In genomic region chr9:133614678-133615077, GRCh38 we compare ENCODE assay signal across 22 cellular contexts. TPM values are rescaled to one million over a fixed set of nuclear protein-coding genes. Genes with fewer than 3 reads are reported as not detected.
DNase-seq lines count a peak whose midpoint lies in the region; ATAC-seq and TF ChIP-seq lines count a peak whose summit lies in the region.
"Had no signal": no experiment of that assay in that cellular context is flagged by ENCODE, and none has a peak within 500 bp of the region (broad histone marks: within the 10 kb centered on the region; RNA-seq: fewer than 3 reads in every experiment).

No MANE protein-coding gene starts in this region.

- H3K9me2 ChIP-seq in neural cell (ENCODE audit: insufficient read depth, low read length), result no peaks in the 10 kb centered on the region

- no peak for ATAC-seq in Right ventricle myocardium inferior

- no peak overlapping the region for H4K5ac ChIP-seq in mesendoderm (ENCODE audit: low read length)

- H2AK5ac ChIP-seq in mesendoderm (ENCODE audit: low read length), result no peak overlapping the region

- H3K9ac ChIP-seq in neural cell (ENCODE audit: low read length), result peak overlapping the region; percentile 2
- no peak overlapping the region for H3K9ac ChIP-seq in mesendoderm (ENCODE audit: low read length)
- H3K9ac ChIP-seq: BLaER1 treated with 17β-estradiol and CSF1 and Interleukin-3, amounts not matched to agents 10 nM and 100 nM had no signal

- H3F3A ChIP-seq in neural cell (ENCODE audit: insufficient read depth, low read length, poor library complexity, severe bottlenecking), result no peaks in the 10 kb centered on the region

- H3K79me2 ChIP-seq in neural cell (replicated peaks; ENCODE audit: insufficient read depth, low read length) (no peaks in the 10 kb centered on the region), osteoblast (ENCODE audit: insufficient read depth, low read length) (no peaks in the 10 kb centered on the region), mesendoderm (ENCODE audit: control insufficient read depth, insufficient read depth, low read length) (no peaks in the 10 kb centered on the region)

- TF ChIP-seq CTCF in left ventricle myocardium inferior (IDR thresholded peaks at IDR 0.05; ENCODE audit: borderline replicate concordance), result no peak
- TF ChIP-seq CTCF in neural cell (IDR thresholded peaks at IDR 0.05; ENCODE audit: poor library complexity, severe bottlenecking), result no peak
- no peak for TF ChIP-seq CTCF in osteoblast (IDR thresholded peaks at IDR 0.05; ENCODE audit: extremely low read depth, low read depth, low read length)

- no peak overlapping the region for H2BK120ac ChIP-seq in mesendoderm (ENCODE audit: low read depth, low read length)

- DNase-seq in Right ventricle myocardium inferior (ENCODE audit: missing footprints) (peak; percentile 2), left ventricle myocardium inferior (no peak), osteoblast (ENCODE audit: insufficient read length, low spot score, missing footprints) (peak; percentile 52), mesendoderm (no peak), NCI-H446 treated with DMSO at 0.1 percent for 48 hours (lab: John Stamatoyannopoulos, UW) (no peak)
- DNase-seq: 8988T; ACHN; AML-193; Calu3; CD4-positive, alpha-beta memory T cell; COR-L47; DMS53; GF-D8; GOT3 had no signal

- H2AFZ ChIP-seq in neural cell (ENCODE audit: low read depth, low read length) (no peak overlapping the region), osteoblast (ENCODE audit: low read length) (no peak overlapping the region)

- H3K18ac ChIP-seq in mesendoderm (ENCODE audit: low read length), result no peak overlapping the region

- H3K4me2 ChIP-seq in neural cell (ENCODE audit: low read length) (no peak overlapping the region), osteoblast (ENCODE audit: insufficient read depth, low read length) (no peak overlapping the region), mesendoderm (ENCODE audit: low read length) (no peak overlapping the region)
- H3K4me2 ChIP-seq: A549; BLaER1 treated with 17β-estradiol and CSF1 and Interleukin-3, amounts not matched to agents 10 nM and 100 nM had no signal

- no peak overlapping the region for H3K23ac ChIP-seq in mesendoderm (ENCODE audit: low read length)

- intact Hi-C loops in Right ventricle myocardium inferior (cut with DNase I), result no loop called here
- intact Hi-C loops in left ventricle myocardium inferior (cut with micrococcal nuclease), result no loop called here

- H3K27ac ChIP-seq in left ventricle myocardium inferior (replicated peaks) (no peak overlapping the region), neural cell (ENCODE audit: low read length) (no peak overlapping the region), osteoblast (ENCODE audit: low read depth, low read length) (no peak overlapping the region), mesendoderm (ENCODE audit: low read depth, low read length) (no peak overlapping the region)
- H3K27ac ChIP-seq: A549; BLaER1 treated with 17β-estradiol and CSF1 and Interleukin-3, amounts not matched to agents 10 nM and 100 nM had no signal

- no peak for TF ChIP-seq EP300 in neural cell (conservative IDR thresholded peaks at IDR 0.05; ENCODE audit: poor library complexity, severe bottlenecking)

- H3K4me1 ChIP-seq in left ventricle myocardium inferior, result no peaks in the 10 kb centered on the region
- H3K4me1 ChIP-seq in osteoblast (ENCODE audit: insufficient read depth, low read length), result no peaks in the 10 kb centered on the region
- no peaks in the 10 kb centered on the region for H3K4me1 ChIP-seq in mesendoderm (ENCODE audit: control insufficient read depth, low read depth, low read length)
- H3K4me1 ChIP-seq: A549, HAP-1 had no signal

- no peak overlapping the region for H3K56ac ChIP-seq in mesendoderm (ENCODE audit: low read length)

- H3K4me3 ChIP-seq in left ventricle myocardium inferior, result no peak overlapping the region
- H3K4me3 ChIP-seq in neural cell (ENCODE audit: low read length), result peak overlapping the region; percentile 21
- H3K4me3 ChIP-seq in osteoblast (ENCODE audit: insufficient read depth, low read length), result no peak overlapping the region
- no peak overlapping the region for H3K4me3 ChIP-seq in mesendoderm (ENCODE audit: low read length)
- H3K4me3 ChIP-seq: A549; BLaER1 treated with 17β-estradiol and CSF1 and Interleukin-3, amounts not matched to agents 10 nM and 100 nM; HAP-1 had no signal

- H4K8ac ChIP-seq in mesendoderm (ENCODE audit: low read depth, low read length), result no peak overlapping the region

- H3K27me3 ChIP-seq in left ventricle myocardium inferior (ENCODE audit: low read depth) (peaks cover 100% of the 10 kb centered on the region), neural cell (ENCODE audit: insufficient read depth, low read depth, low read length) (peaks cover 22% of the 10 kb centered on the region), osteoblast (ENCODE audit: insufficient read depth, low read length) (peaks cover 42% of the 10 kb centered on the region), mesendoderm (ENCODE audit: insufficient read depth, low read length, poor library complexity) (no peaks in the 10 kb centered on the region)
- H3K27me3 ChIP-seq: BE2C had no signal

- no peaks in the 10 kb centered on the region for H3K9me3 ChIP-seq in left ventricle myocardium inferior (replicated peaks)
- H3K9me3 ChIP-seq in neural cell (ENCODE audit: low read length), result no peaks in the 10 kb centered on the region
- H3K9me3 ChIP-seq in osteoblast (ENCODE audit: low read depth, low read length), result no peaks in the 10 kb centered on the region
- H3K9me3 ChIP-seq: A549; BE2C; BLaER1 treated with 17β-estradiol and CSF1 and Interleukin-3, amounts not matched to agents 10 nM and 100 nM; HAP-1 had no signal

- no peak overlapping the region for H2BK15ac ChIP-seq in mesendoderm (replicated peaks; ENCODE audit: low read depth)

- H3K4ac ChIP-seq in mesendoderm (ENCODE audit: low read depth, low read length), result no peak overlapping the region

- no peaks in the 10 kb centered on the region for H4K20me1 ChIP-seq in neural cell (ENCODE audit: insufficient read depth)
- H4K20me1 ChIP-seq in osteoblast (ENCODE audit: insufficient read depth, low read length), result no peaks in the 10 kb centered on the region

- WGBS in mesendoderm (ENCODE audit: extremely low coverage, insufficient coverage, low lambda C conversion rate), result no CpG with 5 or more reads among the region's 5 CpGs

- H3K79me1 ChIP-seq in mesendoderm (ENCODE audit: low read length), result no peaks in the 10 kb centered on the region

- TF ChIP-seq RAD21 in neural cell (conservative IDR thresholded peaks at IDR 0.05), result no peak

- no peaks in the 10 kb centered on the region for H3K36me3 ChIP-seq in left ventricle myocardium inferior
- H3K36me3 ChIP-seq in neural cell (ENCODE audit: insufficient read depth, low read length), result no peaks in the 10 kb centered on the region
- H3K36me3 ChIP-seq in osteoblast (ENCODE audit: insufficient read depth, low read length), result no peaks in the 10 kb centered on the region
- H3K36me3 ChIP-seq in mesendoderm (ENCODE audit: control insufficient read depth, insufficient read depth, low read length), result no peaks in the 10 kb centered on the region
- H3K36me3 ChIP-seq: BE2C; BLaER1 treated with 17β-estradiol and CSF1 and Interleukin-3, amounts not matched to agents 10 nM and 100 nM; HAP-1 had no signal

- no peak overlapping the region for H2BK5ac ChIP-seq in mesendoderm (ENCODE audit: low read length)

TF ChIP-seq in neural cell, 6 proteins besides CTCF, POLR2A, EP300 and RAD21:
- TF ChIP-seq TAF1 (IDR thresholded peaks at IDR 0.05; ENCODE audit: low read depth) (no peak), SMC3 (conservative IDR thresholded peaks at IDR 0.05; ENCODE audit: poor library complexity) (no peak), EZH2 (IDR thresholded peaks at IDR 0.05; ENCODE audit: borderline replicate concordance, insufficient read depth, low read length, poor library complexity, severe bottlenecking) (no peak), MXI1 (conservative IDR thresholded peaks at IDR 0.05; ENCODE audit: poor library complexity, severe bottlenecking) (no peak), POLR2AphosphoS5 (IDR thresholded peaks at IDR 0.05) (no peak)
- TF ChIP-seq, protein P1, sequence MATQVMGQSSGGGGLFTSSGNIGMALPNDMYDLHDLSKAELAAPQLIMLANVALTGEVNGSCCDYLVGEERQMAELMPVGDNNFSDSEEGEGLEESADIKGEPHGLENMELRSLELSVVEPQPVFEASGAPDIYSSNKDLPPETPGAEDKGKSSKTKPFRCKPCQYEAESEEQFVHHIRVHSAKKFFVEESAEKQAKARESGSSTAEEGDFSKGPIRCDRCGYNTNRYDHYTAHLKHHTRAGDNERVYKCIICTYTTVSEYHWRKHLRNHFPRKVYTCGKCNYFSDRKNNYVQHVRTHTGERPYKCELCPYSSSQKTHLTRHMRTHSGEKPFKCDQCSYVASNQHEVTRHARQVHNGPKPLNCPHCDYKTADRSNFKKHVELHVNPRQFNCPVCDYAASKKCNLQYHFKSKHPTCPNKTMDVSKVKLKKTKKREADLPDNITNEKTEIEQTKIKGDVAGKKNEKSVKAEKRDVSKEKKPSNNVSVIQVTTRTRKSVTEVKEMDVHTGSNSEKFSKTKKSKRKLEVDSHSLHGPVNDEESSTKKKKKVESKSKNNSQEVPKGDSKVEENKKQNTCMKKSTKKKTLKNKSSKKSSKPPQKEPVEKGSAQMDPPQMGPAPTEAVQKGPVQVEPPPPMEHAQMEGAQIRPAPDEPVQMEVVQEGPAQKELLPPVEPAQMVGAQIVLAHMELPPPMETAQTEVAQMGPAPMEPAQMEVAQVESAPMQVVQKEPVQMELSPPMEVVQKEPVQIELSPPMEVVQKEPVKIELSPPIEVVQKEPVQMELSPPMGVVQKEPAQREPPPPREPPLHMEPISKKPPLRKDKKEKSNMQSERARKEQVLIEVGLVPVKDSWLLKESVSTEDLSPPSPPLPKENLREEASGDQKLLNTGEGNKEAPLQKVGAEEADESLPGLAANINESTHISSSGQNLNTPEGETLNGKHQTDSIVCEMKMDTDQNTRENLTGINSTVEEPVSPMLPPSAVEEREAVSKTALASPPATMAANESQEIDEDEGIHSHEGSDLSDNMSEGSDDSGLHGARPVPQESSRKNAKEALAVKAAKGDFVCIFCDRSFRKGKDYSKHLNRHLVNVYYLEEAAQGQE (IDR thresholded peaks at IDR 0.05; ENCODE audit: borderline replicate concordance), result no peak

RNA-seq across cellular contexts. Expression of gene FAM163B, which starts 5.5 kb away (rescaled TPM):
- 0.22 TPM for total RNA-seq in Right ventricle myocardium inferior
- not detected for total RNA-seq in left ventricle myocardium inferior
- polyA plus RNA-seq in neural cell, result 1.5 and 2.7 TPM in 2 replicates
- 1.5 and 2.9 TPM in 2 replicates for polyA minus RNA-seq in neural cell
- total RNA-seq in osteoblast, result not detected in 2 replicates
- 0.14 TPM for polyA plus RNA-seq in mesendoderm (2013, experiment 1 of 2)
- polyA plus RNA-seq in mesendoderm (2013, experiment 2 of 2), result 0.13 TPM
- total RNA-seq: Calu3; CD4-positive, alpha-beta memory T cell; Daoy; G401 had no signal
- polyA plus RNA-seq: A549; CD14-positive monocyte; CD4-positive, alpha-beta memory T cell had no signal

RNA-seq across cellular contexts. Expression of gene DBH, which starts 21.5 kb away (rescaled TPM):
- total RNA-seq in Right ventricle myocardium inferior, result not detected
- total RNA-seq in left ventricle myocardium inferior, result not detected
- not detected in 2 replicates for polyA plus RNA-seq in neural cell
- polyA minus RNA-seq in neural cell, result not detected in 2 replicates
- total RNA-seq in osteoblast, result not detected in 2 replicates
- 0.03 TPM for polyA plus RNA-seq in mesendoderm (2013, experiment 1 of 2)
- not detected for polyA plus RNA-seq in mesendoderm (2013, experiment 2 of 2)
- total RNA-seq: Calu3, Daoy, G401 had no signal
- polyA plus RNA-seq: A549, CD14-positive monocyte had no signal

Comparison
In these comparisons a context has a peak if more than half of its experiments do, and no peak if none do; other contexts are left out.
1. DNase-seq: peak in Right ventricle myocardium inferior (single experiment) and osteoblast (single experiment); none in left ventricle myocardium inferior (single experiment), mesendoderm (single experiment) and NCI-H446 treated with DMSO at 0.1 percent for 48 hours (single experiment).